18 cellular contexts compared by ENCODE assay signal in genomic region chr5:169429044-169429443, GRCh38.
DNase-seq lines count a peak whose midpoint lies in the region; ATAC-seq and TF ChIP-seq lines count a peak whose summit lies in the region.
"Had no signal": no experiment of that assay in that cellular context is flagged by ENCODE, and none has a peak within 500 bp of the region (broad histone marks: within the 10 kb centered on the region; RNA-seq: fewer than 3 reads in every experiment).

No MANE protein-coding gene starts in this region.

- TF ChIP-seq CTCF in foreskin fibroblast (IDR thresholded peaks at IDR 0.05; ENCODE audit: low read depth, low read length): no peak
- no peak for TF ChIP-seq CTCF in smooth muscle cell (IDR thresholded peaks at IDR 0.05; ENCODE audit: borderline replicate concordance, insufficient read depth, poor library complexity, severe bottlenecking)

- no peaks in the 10 kb centered on the region for H3K79me1 ChIP-seq in trophoblast cell (ENCODE audit: low read length)

- no peak overlapping the region for H3K4me3 Mint-ChIP-seq in activated T-cell treated with anti-CD3 and anti-CD28 coated beads, Interleukin-2, amount 50 U/mL, for 4 hours
- H3K4me3 Mint-ChIP-seq: activated T-helper 17 cell treated with anti-CD3 and anti-CD28 coated beads, Interleukin-2, amount 50 U/mL, for 72 hours had no signal

- H3K79me2 ChIP-seq in smooth muscle cell (ENCODE audit: low read depth) (no peaks in the 10 kb centered on the region), trophoblast cell (ENCODE audit: control insufficient read depth, insufficient read depth, low read length, poor library complexity) (no peaks in the 10 kb centered on the region)

- H2AFZ ChIP-seq in smooth muscle cell (ENCODE audit: low read depth): peak overlapping the region; percentile 64
- no peak overlapping the region for H2AFZ ChIP-seq in trophoblast cell (ENCODE audit: insufficient read depth, low read length, poor library complexity)

- H3K14ac ChIP-seq in trophoblast cell (ENCODE audit: low read length): no peak overlapping the region

- no peak overlapping the region for H2BK12ac ChIP-seq in trophoblast cell (ENCODE audit: low read length)

- H3K4me1 Mint-ChIP-seq in activated T-cell treated with anti-CD3 and anti-CD28 coated beads, Interleukin-2, amount 50 U/mL, for 4 hours (ENCODE audit: low read depth): no peaks in the 10 kb centered on the region
- H3K4me1 Mint-ChIP-seq: activated T-helper 17 cell treated with anti-CD3 and anti-CD28 coated beads, Interleukin-2, amount 50 U/mL, for 72 hours had no signal

- WGBS in smooth muscle cell (ENCODE audit: low lambda C conversion rate): 57% methylated on average over 2 of the region's 2 CpGs
- WGBS in trophoblast cell (ENCODE audit: extremely low coverage, insufficient coverage, insufficient read length): no CpG with 5 or more reads among the region's 2 CpGs

- H3K4me1 ChIP-seq in adipocyte (ENCODE audit: control insufficient read depth, insufficient read depth, low read length) (peaks cover 57% of the 10 kb centered on the region), smooth muscle cell (ENCODE audit: low read depth) (peaks cover 13% of the 10 kb centered on the region), trophoblast cell (ENCODE audit: control insufficient read depth in 1 of 2, insufficient read depth in 2 of 2, low read length in 2 of 2) (peaks cover 0 to 3% of the 10 kb centered on the region in 2 experiments)
- H3K4me1 ChIP-seq: right lobe of liver, transverse colon had no signal

- H2AK5ac ChIP-seq in trophoblast cell (ENCODE audit: low read length): no peak overlapping the region

- H3K23ac ChIP-seq in trophoblast cell (ENCODE audit: low read length): no peak overlapping the region

- ATAC-seq in activated T-cell treated with anti-CD3 and anti-CD28 coated beads, Interleukin-2, amount 50 U/mL, for 4 hours: no peak
- ATAC-seq: activated T-helper 17 cell treated with anti-CD3 and anti-CD28 coated beads, Interleukin-2, amount 50 U/mL, for 72 hours; right lobe of liver had no signal

- H3K4me3 ChIP-seq in adipocyte (ENCODE audit: low read length) (no peak overlapping the region), foreskin fibroblast (ENCODE audit: low read depth in 1 of 2, low read length in 2 of 2) (no peak overlapping the region), smooth muscle cell (no peak overlapping the region), trophoblast cell (ENCODE audit: low read depth, low read length) (no peak overlapping the region)
- H3K4me3 ChIP-seq: cardiac muscle cell, lung, right lobe of liver, SK-N-MC, transverse colon had no signal

- H4K8ac ChIP-seq in trophoblast cell (ENCODE audit: low read depth, low read length): no peak overlapping the region

- H4K91ac ChIP-seq in trophoblast cell (ENCODE audit: low read depth, low read length): no peak overlapping the region

- peaks cover 18% of the 10 kb centered on the region for H3F3A ChIP-seq in smooth muscle cell (ENCODE audit: low read depth)

- H3K4me2 ChIP-seq in smooth muscle cell: no peak overlapping the region
- no peak overlapping the region for H3K4me2 ChIP-seq in trophoblast cell (ENCODE audit: low read length)

- H3K9me3 Mint-ChIP-seq in activated T-cell treated with anti-CD3 and anti-CD28 coated beads, Interleukin-2, amount 50 U/mL, for 4 hours: no peaks in the 10 kb centered on the region
- H3K9me3 Mint-ChIP-seq: activated T-helper 17 cell treated with anti-CD3 and anti-CD28 coated beads, Interleukin-2, amount 50 U/mL, for 72 hours had no signal

- no peak overlapping the region for H4K12ac ChIP-seq in trophoblast cell (ENCODE audit: low read depth, low read length)

- no peaks in the 10 kb centered on the region for H3K36me3 Mint-ChIP-seq in activated T-cell treated with anti-CD3 and anti-CD28 coated beads, Interleukin-2, amount 50 U/mL, for 4 hours (ENCODE audit: insufficient read depth)

- H3K9ac ChIP-seq in adipocyte (ENCODE audit: low read length): peak overlapping the region; percentile 48
- no peak overlapping the region for H3K9ac ChIP-seq in smooth muscle cell (ENCODE audit: low read depth)
- no peak overlapping the region for H3K9ac ChIP-seq in trophoblast cell (ENCODE audit: low read length)

- H3K27me3 ChIP-seq in adipocyte (replicated peaks; ENCODE audit: control insufficient read depth, insufficient read depth, low read length) (no peaks in the 10 kb centered on the region), smooth muscle cell (ENCODE audit: low read depth) (no peaks in the 10 kb centered on the region), trophoblast cell (ENCODE audit: insufficient read depth, low read length) (no peaks in the 10 kb centered on the region)
- H3K27me3 ChIP-seq: cardiac muscle cell, right lobe of liver, transverse colon had no signal

- no peak overlapping the region for H3K18ac ChIP-seq in trophoblast cell (ENCODE audit: low read length)

- no peaks in the 10 kb centered on the region for H3K36me3 ChIP-seq in adipocyte (ENCODE audit: control insufficient read depth, insufficient read depth, low read length, severe bottlenecking)
- H3K36me3 ChIP-seq in smooth muscle cell (ENCODE audit: low read depth): no peaks in the 10 kb centered on the region
- no peaks in the 10 kb centered on the region for H3K36me3 ChIP-seq in trophoblast cell (ENCODE audit: control insufficient read depth in 1 of 2, insufficient read depth in 2 of 2, low read length in 2 of 2)
- H3K36me3 ChIP-seq: cardiac muscle cell, right lobe of liver, transverse colon had no signal

- no peak overlapping the region for H3K4ac ChIP-seq in trophoblast cell (ENCODE audit: low read depth, low read length)

- H3K27ac ChIP-seq in smooth muscle cell (ENCODE audit: low read depth) (peak overlapping the region; percentile 55), substantia nigra (ENCODE audit: low read depth, low read length, poor library complexity, severe bottlenecking) (no peak overlapping the region), trophoblast cell (ENCODE audit: low read depth, low read length) (no peak overlapping the region)
- H3K27ac ChIP-seq: cardiac muscle cell, right lobe of liver, SK-N-MC, transverse colon had no signal

- no peak overlapping the region for H2BK5ac ChIP-seq in trophoblast cell (ENCODE audit: low read depth, low read length, poor library complexity)

- no peaks in the 10 kb centered on the region for H4K20me1 ChIP-seq in smooth muscle cell (ENCODE audit: low read depth)

- peaks cover 2% of the 10 kb centered on the region for H3K27me3 Mint-ChIP-seq in activated T-cell treated with anti-CD3 and anti-CD28 coated beads, Interleukin-2, amount 50 U/mL, for 4 hours (ENCODE audit: low read depth)

- DNase-seq in HCEC 1CT (peak; percentile 73), adipocyte (ENCODE audit: low read depth) (no peak), foreskin fibroblast (peak; percentile 76 to 77), smooth muscle cell (lab: John Stamatoyannopoulos, UW; ENCODE audit: unreplicated experiment) (no peak), substantia nigra (lab: John Stamatoyannopoulos, UW) (no peak), trophoblast cell (no peak)
- DNase-seq in activated T-cell treated with anti-CD3 and anti-CD28 coated beads, Interleukin-2, amount 50 U/mL, for 4 hours: no peak
- DNase-seq: activated CD4-positive, CD25-positive, alpha-beta regulatory T cell treated with anti-CD3 and anti-CD28 coated beads, Interleukin-2, amount 50 U/mL, for 72 hours; activated CD8-positive, alpha-beta memory T cell treated with anti-CD3 and anti-CD28 coated beads for 24 hours; GOT3; NCI-H1436 treated with DMSO at 0.1 percent for 48 hours; right lobe of liver; stimulated activated naive CD4-positive, alpha-beta T cell treated with Interleukin-2 at 50 U/mL for 16 hours; transverse colon had no signal

- H2BK120ac ChIP-seq in trophoblast cell (ENCODE audit: insufficient read depth, low read length, poor library complexity): no peak overlapping the region

- no peaks in the 10 kb centered on the region for H3K9me3 ChIP-seq in adipocyte (ENCODE audit: control insufficient read depth, low read length)
- H3K9me3 ChIP-seq in smooth muscle cell (replicated peaks; ENCODE audit: low read depth): no peaks in the 10 kb centered on the region
- H3K9me3 ChIP-seq in trophoblast cell (ENCODE audit: insufficient read depth, low read depth, low read length): peaks cover 2% of the 10 kb centered on the region
- H3K9me3 ChIP-seq: right lobe of liver, transverse colon had no signal

Comparison
In these comparisons a context has a peak if more than half of its experiments do, and no peak if none do; other contexts are left out.
1. DNase-seq: peak in HCEC 1CT (single experiment) and foreskin fibroblast (2 of 2); none in adipocyte (single experiment), smooth muscle cell (single experiment), substantia nigra (0 of 49), activated T-cell treated with anti-CD3 and anti-CD28 coated beads, Interleukin-2, amount 50 U/mL, for 4 hours (single experiment) and trophoblast cell (0 of 2).